9 cellular contexts compared by ENCODE assay signal in genomic region chr1:67148516-67149178, GRCh38. TPM values are rescaled to one million over a fixed set of nuclear protein-coding genes. Genes with fewer than 3 reads are reported as not detected.
DNase-seq lines count a peak whose midpoint lies in the region; ATAC-seq, FAIRE-seq and TF ChIP-seq lines count a peak whose summit lies in the region.
"Had no signal": no experiment of that assay in that cellular context is flagged by ENCODE, and none has a peak within 500 bp of the region (broad histone marks: within the 10 kb centered on the region; RNA-seq: fewer than 3 reads in every experiment).

No MANE protein-coding gene starts in this region.

- H3K9ac ChIP-seq in astrocyte (ENCODE audit: low read length) (no peak overlapping the region), smooth muscle cell (ENCODE audit: low read depth) (no peak overlapping the region)

- intact Hi-C loops in activated CD4-positive, alpha-beta T cell treated with anti-CD3 and anti-CD28 coated beads for 36 hours (cut with DNase I, micrococcal nuclease) = loop anchor here (1.0 to 10.0 kb wide), 4 partner anchors 96 to 383 kb away; partner anchors contain the start of gene SLC35D1 (in 2 of the 2)

- H3K36me3 Mint-ChIP-seq in activated CD4-positive, alpha-beta T cell treated with anti-CD3 and anti-CD28 coated beads for 36 hours (ENCODE audit: low read depth) = no peaks in the 10 kb centered on the region
- no peaks in the 10 kb centered on the region for H3K36me3 Mint-ChIP-seq in astrocyte (ENCODE audit: low read depth, unreplicated experiment)

- no peak overlapping the region for H3K4me3 ChIP-seq in astrocyte (ENCODE audit: insufficient read depth, low read depth, low read length)
- H3K4me3 ChIP-seq in smooth muscle cell = no peak overlapping the region

- TF ChIP-seq CTCF in astrocyte (IDR thresholded peaks at IDR 0.05; ENCODE audit: insufficient read depth, low read depth, low read length) (no peak), smooth muscle cell (IDR thresholded peaks at IDR 0.05; ENCODE audit: borderline replicate concordance, insufficient read depth, poor library complexity, severe bottlenecking) (no peak)

- H2AFZ ChIP-seq in astrocyte (ENCODE audit: low read depth, low read length) = peak overlapping the region; percentile 50
- H2AFZ ChIP-seq in smooth muscle cell (ENCODE audit: low read depth) = peak overlapping the region; percentile 58

- no peaks in the 10 kb centered on the region for H3K27me3 ChIP-seq in astrocyte (ENCODE audit: insufficient read depth, low read length)
- peaks cover 5% of the 10 kb centered on the region for H3K27me3 ChIP-seq in smooth muscle cell (ENCODE audit: low read depth)

- H3K4me3 Mint-ChIP-seq in activated CD4-positive, alpha-beta T cell treated with anti-CD3 and anti-CD28 coated beads for 36 hours = no peak overlapping the region
- no peak overlapping the region for H3K4me3 Mint-ChIP-seq in astrocyte (ENCODE audit: unreplicated experiment)

- H3K9me3 Mint-ChIP-seq in activated CD4-positive, alpha-beta T cell treated with anti-CD3 and anti-CD28 coated beads for 36 hours (ENCODE audit: low read depth) = no peaks in the 10 kb centered on the region
- H3K9me3 Mint-ChIP-seq in astrocyte (ENCODE audit: unreplicated experiment) = no peaks in the 10 kb centered on the region

- 58% methylated on average over 6 of the region's 6 CpGs for WGBS in smooth muscle cell (ENCODE audit: low lambda C conversion rate)

- H3K79me2 ChIP-seq in astrocyte (ENCODE audit: insufficient read depth, low read length) = no peaks in the 10 kb centered on the region
- H3K79me2 ChIP-seq in smooth muscle cell (ENCODE audit: low read depth) = no peaks in the 10 kb centered on the region

- H3K36me3 ChIP-seq in astrocyte (ENCODE audit: insufficient read depth, low read length) (no peaks in the 10 kb centered on the region), smooth muscle cell (ENCODE audit: low read depth) (no peaks in the 10 kb centered on the region)

- H3K4me1 ChIP-seq in astrocyte (ENCODE audit: insufficient read depth, low read length) = no peaks in the 10 kb centered on the region
- H3K4me1 ChIP-seq in smooth muscle cell (ENCODE audit: low read depth) = no peaks in the 10 kb centered on the region

- no peak for FAIRE-seq in astrocyte (lab: Jason Lieb, UNC)

- no peak overlapping the region for H3K27ac ChIP-seq in astrocyte (ENCODE audit: low read depth, low read length)
- no peak overlapping the region for H3K27ac ChIP-seq in smooth muscle cell (ENCODE audit: low read depth)

- CTCF ChIA-PET in activated CD4-positive, alpha-beta T cell treated with anti-CD3 and anti-CD28 coated beads for 36 hours (lab: Charles Lee) = interaction anchor here (0.7 to 7.7 kb wide), 35 partner anchors 10 to 828 kb away, joined by 3 to 153 read pairs (median 5); partner anchors contain the start of genes C1orf141, DNAI4, MIER1 and SLC35D1

- no peak for DNase-seq in activated CD4-positive, alpha-beta T cell treated with anti-CD3 and anti-CD28 coated beads for 36 hours
- no peak for DNase-seq in activated CD4-positive, alpha-beta T cell treated with anti-CD3 and anti-CD28 coated beads for 4 hours
- no peak for DNase-seq in astrocyte (ENCODE audit: low read depth)
- DNase-seq in smooth muscle cell (lab: John Stamatoyannopoulos, UW; ENCODE audit: unreplicated experiment) = no peak
- no peak for DNase-seq in NCI-H1105 (lab: John Stamatoyannopoulos, UW)
- no peak for DNase-seq in NCI-H82 treated with DMSO at 0.1 percent for 48 hours (lab: John Stamatoyannopoulos, UW; ENCODE audit: unreplicated experiment)
- no peak for DNase-seq in DMS 273 treated with DMSO at 0.1 percent for 48 hours (lab: John Stamatoyannopoulos, UW)

- H3K27ac Mint-ChIP-seq in activated CD4-positive, alpha-beta T cell treated with anti-CD3 and anti-CD28 coated beads for 36 hours = peak overlapping the region; percentile 64
- peak overlapping the region; percentile 73 for H3K27ac Mint-ChIP-seq in astrocyte (ENCODE audit: unreplicated experiment)

- ATAC-seq in activated CD4-positive, alpha-beta T cell treated with anti-CD3 and anti-CD28 coated beads for 36 hours = peak; percentile 23
- ATAC-seq in HG03139 (IDR thresholded peaks at IDR 0.05; ENCODE audit: unreplicated experiment) = peak; percentile 9

- no peaks in the 10 kb centered on the region for H3K9me3 ChIP-seq in astrocyte (ENCODE audit: insufficient read depth, low read depth, low read length)
- H3K9me3 ChIP-seq in smooth muscle cell (replicated peaks; ENCODE audit: low read depth) = no peaks in the 10 kb centered on the region

- POLR2A ChIA-PET in activated CD4-positive, alpha-beta T cell treated with anti-CD3 and anti-CD28 coated beads for 36 hours (lab: Charles Lee) = interaction anchor here (1.2 kb wide), 1 partner anchor 21 kb away, joined by 3 read pairs; no protein-coding TSS in a partner anchor

- peaks cover 13% of the 10 kb centered on the region for H3K27me3 Mint-ChIP-seq in activated CD4-positive, alpha-beta T cell treated with anti-CD3 and anti-CD28 coated beads for 36 hours
- peaks cover 8% of the 10 kb centered on the region for H3K27me3 Mint-ChIP-seq in astrocyte (ENCODE audit: low read depth, unreplicated experiment)

- no peaks in the 10 kb centered on the region for H4K20me1 ChIP-seq in astrocyte (ENCODE audit: insufficient read depth, low read length)
- no peaks in the 10 kb centered on the region for H4K20me1 ChIP-seq in smooth muscle cell (ENCODE audit: low read depth)

- H3K4me1 Mint-ChIP-seq in activated CD4-positive, alpha-beta T cell treated with anti-CD3 and anti-CD28 coated beads for 36 hours = peaks cover 39% of the 10 kb centered on the region
- H3K4me1 Mint-ChIP-seq in astrocyte (ENCODE audit: low read depth, unreplicated experiment) = no peaks in the 10 kb centered on the region

- no peaks in the 10 kb centered on the region for H3F3A ChIP-seq in smooth muscle cell (ENCODE audit: low read depth)

- H3K4me2 ChIP-seq in astrocyte (ENCODE audit: low read length) (peak overlapping the region; percentile 13), smooth muscle cell (peak overlapping the region; percentile 16)

RNA-seq across cellular contexts. Expression of gene C1orf141, which starts 13.9 kb away (rescaled TPM):
- total RNA-seq in activated CD4-positive, alpha-beta T cell treated with anti-CD3 and anti-CD28 coated beads for 36 hours = under 1 TPM in 1 of 2 experiments, not detected in 1; 0.11 TPM
- total RNA-seq in astrocyte (not detected in 2 replicates), smooth muscle cell (not detected in 2 replicates)
- not detected in 2 replicates for polyA plus RNA-seq in smooth muscle cell
- total RNA-seq: liver had no signal
- polyA plus RNA-seq: liver had no signal

RNA-seq across cellular contexts. Expression of gene IL23R, which starts 17.6 kb away (rescaled TPM):
- 1 to 10 TPM; 7.1 to 9.3 TPM for total RNA-seq in activated CD4-positive, alpha-beta T cell treated with anti-CD3 and anti-CD28 coated beads for 36 hours
- total RNA-seq in astrocyte (not detected in 2 replicates), smooth muscle cell (not detected in 2 replicates)
- polyA plus RNA-seq in smooth muscle cell = not detected in 2 replicates
- polyA plus RNA-seq: liver had no signal
